27 cellular contexts compared by ENCODE assay signal in genomic region chr9:130493476-130493875, GRCh38.
"Had no signal": no experiment of that assay in that cellular context is flagged by ENCODE, and none has a peak within 500 bp of the region (broad histone marks: within the 10 kb centered on the region; RNA-seq: fewer than 3 reads in every experiment).

No MANE protein-coding gene starts in this region.

- H3K4me3 Mint-ChIP-seq: activated CD4-positive, alpha-beta memory T cell treated with anti-CD3 and anti-CD28 coated beads, Interleukin-2, amount 10 ng/mL, durations not matched to agents 7 days and 5 days; activated CD4-positive, alpha-beta T cell treated with anti-CD3 and anti-CD28 coated beads for 36 hours; activated CD4-positive, alpha-beta T cell treated with anti-CD3 and anti-CD28 coated beads, Interleukin-2, amount 10 ng/mL, durations not matched to agents 24 days and 14 days; activated naive CD4-positive, alpha-beta T cell treated with anti-CD3 and anti-CD28 coated beads for 36 hours; activated naive CD4-positive, alpha-beta T cell treated with anti-CD3 and anti-CD28 coated beads, Interleukin-2, amount 50 U/mL, for 24 hours; activated naive CD8-positive, alpha-beta T cell treated with anti-CD3 and anti-CD28 coated beads for 36 hours; activated naive CD8-positive, alpha-beta T cell treated with anti-CD3 and anti-CD28 coated beads, Interleukin-2, amount 50 U/mL, for 24 hours; activated T-cell treated with anti-CD3 and anti-CD28 coated beads, Interleukin-2, amount 50 U/mL, for 24 hours; activated T-helper 17 cell treated with anti-CD3 and anti-CD28 coated beads, Interleukin-2, amount 50 U/mL, for 72 hours; WTC11 had no signal

- DNase-seq: activated CD4-positive, alpha-beta memory T cell treated with anti-CD3 and anti-CD28 coated beads, Interleukin-2, amount 10 ng/mL, durations not matched to agents 7 days and 5 days; activated CD4-positive, alpha-beta T cell treated with anti-CD3 and anti-CD28 coated beads for 36 hours; activated CD4-positive, alpha-beta T cell treated with anti-CD3 and anti-CD28 coated beads, Interleukin-2, amount 10 ng/mL, durations not matched to agents 24 days and 14 days; activated CD8-positive, alpha-beta memory T cell treated with anti-CD3 and anti-CD28 coated beads, Interleukin-2, amount 50 U/mL, for 48 hours; activated effector memory CD4-positive, alpha-beta T cell treated with Interleukin-2 at 50 U/mL for 16 hours; activated gamma-delta T cell treated with Interleukin-2 at 50 U/mL for 16 hours; activated naive CD4-positive, alpha-beta T cell treated with anti-CD3 and anti-CD28 coated beads for 36 hours; activated naive CD8-positive, alpha-beta T cell treated with anti-CD3 and anti-CD28 coated beads for 36 hours; activated naive CD8-positive, alpha-beta T cell treated with anti-CD3 and anti-CD28 coated beads, Interleukin-2, amount 50 U/mL, for 24 hours; activated T-cell treated with anti-CD3 and anti-CD28 coated beads for 4 hours; activated T-cell treated with anti-CD3 and anti-CD28 coated beads, Interleukin-2, amount 50 U/mL, for 24 hours; adrenal gland; amygdala; aorta; body of pancreas; caudate nucleus; colonic mucosa; effector CD8-positive, alpha-beta T cell; esophagus squamous epithelium; foreskin melanocyte; heart right ventricle; T-helper 2 cell had no signal

- H3K4me1 Mint-ChIP-seq: activated CD4-positive, alpha-beta memory T cell treated with anti-CD3 and anti-CD28 coated beads, Interleukin-2, amount 10 ng/mL, durations not matched to agents 7 days and 5 days; activated CD4-positive, alpha-beta T cell treated with anti-CD3 and anti-CD28 coated beads for 36 hours; activated CD4-positive, alpha-beta T cell treated with anti-CD3 and anti-CD28 coated beads, Interleukin-2, amount 10 ng/mL, durations not matched to agents 24 days and 14 days; activated naive CD4-positive, alpha-beta T cell treated with anti-CD3 and anti-CD28 coated beads, Interleukin-2, amount 50 U/mL, for 24 hours; activated naive CD8-positive, alpha-beta T cell treated with anti-CD3 and anti-CD28 coated beads for 36 hours; activated naive CD8-positive, alpha-beta T cell treated with anti-CD3 and anti-CD28 coated beads, Interleukin-2, amount 50 U/mL, for 24 hours; activated T-helper 17 cell treated with anti-CD3 and anti-CD28 coated beads, Interleukin-2, amount 50 U/mL, for 72 hours had no signal

- H3K9me3 Mint-ChIP-seq: activated naive CD4-positive, alpha-beta T cell treated with anti-CD3 and anti-CD28 coated beads, Interleukin-2, amount 50 U/mL, for 24 hours had no signal

- H3K4me1 ChIP-seq: adrenal gland, body of pancreas, colonic mucosa, gastroesophageal sphincter, heart right ventricle had no signal

- H3K27ac Mint-ChIP-seq: activated CD4-positive, alpha-beta memory T cell treated with anti-CD3 and anti-CD28 coated beads, Interleukin-2, amount 10 ng/mL, durations not matched to agents 7 days and 5 days; activated CD4-positive, alpha-beta T cell treated with anti-CD3 and anti-CD28 coated beads for 36 hours; activated CD4-positive, alpha-beta T cell treated with anti-CD3 and anti-CD28 coated beads, Interleukin-2, amount 10 ng/mL, durations not matched to agents 24 days and 14 days; activated naive CD4-positive, alpha-beta T cell treated with anti-CD3 and anti-CD28 coated beads for 36 hours; activated naive CD4-positive, alpha-beta T cell treated with anti-CD3 and anti-CD28 coated beads, Interleukin-2, amount 50 U/mL, for 24 hours; activated naive CD8-positive, alpha-beta T cell treated with anti-CD3 and anti-CD28 coated beads for 36 hours; activated naive CD8-positive, alpha-beta T cell treated with anti-CD3 and anti-CD28 coated beads, Interleukin-2, amount 50 U/mL, for 24 hours; activated T-cell treated with anti-CD3 and anti-CD28 coated beads, Interleukin-2, amount 50 U/mL, for 24 hours; activated T-helper 17 cell treated with anti-CD3 and anti-CD28 coated beads, Interleukin-2, amount 50 U/mL, for 72 hours; WTC11 had no signal

- ATAC-seq: activated CD4-positive, alpha-beta T cell treated with anti-CD3 and anti-CD28 coated beads for 36 hours; activated naive CD8-positive, alpha-beta T cell treated with anti-CD3 and anti-CD28 coated beads, Interleukin-2, amount 50 U/mL, for 24 hours; activated T-helper 17 cell treated with anti-CD3 and anti-CD28 coated beads, Interleukin-2, amount 50 U/mL, for 72 hours; body of pancreas; gastroesophageal sphincter; WTC11 had no signal

- H3K9me3 ChIP-seq: adrenal gland, body of pancreas, colonic mucosa had no signal

- H3K27me3 Mint-ChIP-seq: activated CD4-positive, alpha-beta T cell treated with anti-CD3 and anti-CD28 coated beads, Interleukin-2, amount 10 ng/mL, durations not matched to agents 24 days and 14 days had no signal

- H3K36me3 Mint-ChIP-seq: activated naive CD4-positive, alpha-beta T cell treated with anti-CD3 and anti-CD28 coated beads, Interleukin-2, amount 50 U/mL, for 24 hours had no signal

- H3K27ac ChIP-seq: adrenal gland, body of pancreas, colonic mucosa, epithelial cell of prostate, esophagus squamous epithelium, gastroesophageal sphincter, heart right ventricle had no signal

- H3K27me3 ChIP-seq: adrenal gland, body of pancreas, colonic mucosa, esophagus squamous epithelium, gastroesophageal sphincter, heart right ventricle had no signal

- H3K4me3 ChIP-seq: adrenal gland, body of pancreas, colonic mucosa, esophagus squamous epithelium, gastroesophageal sphincter, heart right ventricle had no signal
